In the genomic region with DNA sequence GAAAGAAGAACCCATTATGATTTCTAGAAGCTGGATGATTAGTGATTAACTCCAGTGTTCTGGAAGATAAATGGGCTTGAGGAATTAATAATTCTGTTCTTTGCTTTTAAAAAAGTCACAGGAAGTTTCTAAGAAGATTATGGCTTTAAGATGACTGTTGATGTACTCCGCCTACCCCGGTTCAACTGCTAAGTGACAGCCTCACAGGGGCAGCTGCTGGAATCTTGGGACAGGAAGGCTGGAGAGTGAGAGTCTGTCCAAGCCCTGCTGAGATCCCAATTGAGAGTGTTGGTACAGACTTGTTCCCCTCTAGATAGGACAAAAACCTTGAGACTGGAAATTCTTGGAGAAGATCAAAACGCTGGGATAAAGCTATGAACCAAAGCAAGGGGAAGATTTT, we compare ENCODE assay signal across 1 cellular context.
TF ChIP-seq lines count a peak whose summit lies in the region.

No MANE protein-coding gene starts in this region.

TF ChIP-seq in K562, 482 proteins besides CTCF, POLR2A, EP300 and RAD21 (continued from another document):
- TF ChIP-seq, protein P1, sequence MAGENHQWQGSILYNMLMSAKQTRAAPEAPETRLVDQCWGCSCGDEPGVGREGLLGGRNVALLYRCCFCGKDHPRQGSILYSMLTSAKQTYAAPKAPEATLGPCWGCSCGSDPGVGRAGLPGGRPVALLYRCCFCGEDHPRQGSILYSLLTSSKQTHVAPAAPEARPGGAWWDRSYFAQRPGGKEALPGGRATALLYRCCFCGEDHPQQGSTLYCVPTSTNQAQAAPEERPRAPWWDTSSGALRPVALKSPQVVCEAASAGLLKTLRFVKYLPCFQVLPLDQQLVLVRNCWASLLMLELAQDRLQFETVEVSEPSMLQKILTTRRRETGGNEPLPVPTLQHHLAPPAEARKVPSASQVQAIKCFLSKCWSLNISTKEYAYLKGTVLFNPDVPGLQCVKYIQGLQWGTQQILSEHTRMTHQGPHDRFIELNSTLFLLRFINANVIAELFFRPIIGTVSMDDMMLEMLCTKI (IDR thresholded peaks at IDR 0.05; ENCODE audit: partially characterized antibody): no peak
- TF ChIP-seq XRCC3 (IDR thresholded peaks at IDR 0.05) (no peak), NFRKB (IDR thresholded peaks at IDR 0.05; ENCODE audit: low read depth) (no peak), TRIM24 (IDR thresholded peaks at IDR 0.05) (no peak), HIVEP1 (CRISPR knock-in tag; IDR thresholded peaks at IDR 0.05) (no peak), NCOA6 (IDR thresholded peaks at IDR 0.05) (no peak)
